In genomic region chr13:109790951-109791605, GRCh38 we compare ENCODE assay signal across 8 cellular contexts. TPM values are rescaled to one million over a fixed set of nuclear protein-coding genes. Genes with fewer than 3 reads are reported as not detected.
DNase-seq lines count a peak whose midpoint lies in the region; ATAC-seq and TF ChIP-seq lines count a peak whose summit lies in the region.

No MANE protein-coding gene starts in this region.

- no peak overlapping the region for H3K4me3 Mint-ChIP-seq in activated naive CD8-positive, alpha-beta T cell treated with anti-CD3 and anti-CD28 coated beads for 36 hours

- H3K9me3 ChIP-seq in DND-41 (ENCODE audit: insufficient read depth, low read length, severe bottlenecking) (no peaks in the 10 kb centered on the region), Peyer's patch (no peaks in the 10 kb centered on the region), colonic mucosa (no peaks in the 10 kb centered on the region), neutrophil (no peaks in the 10 kb centered on the region)

- H3K9ac ChIP-seq in DND-41 (ENCODE audit: low read depth, low read length) (peak overlapping the region; percentile 54), KMS-11 (no peak overlapping the region), colonic mucosa (ENCODE audit: low read depth in 2 of 2, low read length in 2 of 2) (no peak overlapping the region)

- no peak overlapping the region for H3K27ac Mint-ChIP-seq in activated naive CD8-positive, alpha-beta T cell treated with anti-CD3 and anti-CD28 coated beads for 36 hours

- DNase-seq in DND-41, result peak; percentile 83
- DNase-seq in Peyer's patch, result peak in 1 of 3 donors; percentile 70
- peak; percentile 48 for DNase-seq in colonic mucosa
- no peak for DNase-seq in activated naive CD8-positive, alpha-beta T cell treated with anti-CD3 and anti-CD28 coated beads for 36 hours

- H4K20me1 ChIP-seq in DND-41 (ENCODE audit: insufficient read depth, low read length) (no peaks in the 10 kb centered on the region), KMS-11 (ENCODE audit: insufficient read depth) (no peaks in the 10 kb centered on the region)

- H3K4me1 ChIP-seq in DND-41 (ENCODE audit: insufficient read depth, low read length), result peaks cover 88% of the 10 kb centered on the region
- peaks cover 18% of the 10 kb centered on the region for H3K4me1 ChIP-seq in KMS-11 (ENCODE audit: low read depth, poor library complexity, severe bottlenecking)
- no peaks in the 10 kb centered on the region for H3K4me1 ChIP-seq in Peyer's patch
- H3K4me1 ChIP-seq in colonic mucosa, result no peaks in the 10 kb centered on the region
- peaks cover 45 to 46% of the 10 kb centered on the region in 2 experiments for H3K4me1 ChIP-seq in neutrophil (ENCODE audit: control insufficient read depth in 1 of 2, insufficient read depth in 1 of 2, low read depth in 1 of 2, low read length in 1 of 2)

- ATAC-seq in DND-41 (ENCODE audit: insufficient read depth, low read depth) (peak; percentile 85), HG02981 (IDR thresholded peaks at IDR 0.05; ENCODE audit: unreplicated experiment) (no peak), GM19328 (IDR thresholded peaks at IDR 0.05; ENCODE audit: unreplicated experiment) (no peak)

- H3K27me3 ChIP-seq in DND-41 (ENCODE audit: insufficient read depth, low read length, poor library complexity), result no peaks in the 10 kb centered on the region
- H3K27me3 ChIP-seq in KMS-11 (ENCODE audit: insufficient read depth, low read depth), result no peaks in the 10 kb centered on the region
- no peaks in the 10 kb centered on the region for H3K27me3 ChIP-seq in Peyer's patch
- H3K27me3 ChIP-seq in colonic mucosa, result no peaks in the 10 kb centered on the region
- H3K27me3 ChIP-seq in neutrophil, result peaks cover 10% of the 10 kb centered on the region

- H3K36me3 ChIP-seq in DND-41 (ENCODE audit: insufficient read depth, low read length) (no peaks in the 10 kb centered on the region), KMS-11 (ENCODE audit: insufficient read depth) (no peaks in the 10 kb centered on the region), Peyer's patch (no peaks in the 10 kb centered on the region), colonic mucosa (no peaks in the 10 kb centered on the region), neutrophil (no peaks in the 10 kb centered on the region)

- H2AFZ ChIP-seq in DND-41 (ENCODE audit: low read depth, low read length), result peak overlapping the region; percentile 73
- peak overlapping the region; percentile 44; the same call in 1 of the 2 replicates for H2AFZ ChIP-seq in KMS-11 (ENCODE audit: low read depth)

- H3K9me3 Mint-ChIP-seq in activated naive CD8-positive, alpha-beta T cell treated with anti-CD3 and anti-CD28 coated beads for 36 hours, result no peaks in the 10 kb centered on the region

- peak overlapping the region; percentile 59 for H3K4me2 ChIP-seq in DND-41 (ENCODE audit: insufficient read depth, low read length)
- no peak overlapping the region for H3K4me2 ChIP-seq in KMS-11

- no peaks in the 10 kb centered on the region for H3K36me3 Mint-ChIP-seq in activated naive CD8-positive, alpha-beta T cell treated with anti-CD3 and anti-CD28 coated beads for 36 hours

- H3K27ac ChIP-seq in DND-41 (ENCODE audit: low read length) (peak overlapping the region; percentile 92), KMS-11 (no peak overlapping the region), Peyer's patch (no peak overlapping the region), colonic mucosa (no peak overlapping the region), neutrophil (peak overlapping the region; percentile 98)

- TF ChIP-seq CTCF in DND-41 (IDR thresholded peaks at IDR 0.05; ENCODE audit: borderline replicate concordance, extremely low read depth, low read length, poor library complexity, severe bottlenecking) (peak; percentile 96), KMS-11 (conservative IDR thresholded peaks at IDR 0.05; ENCODE audit: low read depth, low read length) (peak; percentile 33), Peyer's patch (IDR thresholded peaks at IDR 0.05) (peak in 4 of 6 experiments; percentile 42 to 66 (median 52)), colonic mucosa (IDR thresholded peaks at IDR 0.05) (no peak), neutrophil (IDR thresholded peaks at IDR 0.05) (peak; percentile 49)

- H3K4me1 Mint-ChIP-seq in activated naive CD8-positive, alpha-beta T cell treated with anti-CD3 and anti-CD28 coated beads for 36 hours, result peaks cover 19% of the 10 kb centered on the region

- peak overlapping the region in 1 of 2 experiments; percentile 7; a peak in 2 of 4 replicates for H3K4me3 ChIP-seq in DND-41 (ENCODE audit: low read depth in 1 of 2, low read length in 2 of 2)
- no peak overlapping the region for H3K4me3 ChIP-seq in KMS-11 (IDR thresholded peaks at IDR 0.05; ENCODE audit: insufficient read depth, low read depth, low read length)
- H3K4me3 ChIP-seq in Peyer's patch, result no peak overlapping the region
- no peak overlapping the region for H3K4me3 ChIP-seq in colonic mucosa
- H3K4me3 ChIP-seq in neutrophil (ENCODE audit: low read depth in 1 of 2, low read length in 1 of 2), result peak overlapping the region; percentile 47

- H3K79me2 ChIP-seq in DND-41 (ENCODE audit: insufficient read depth, low read length) (0 out of 2 replicates have a peak, but pooled peaks cover 2% of the 10 kb centered on the region), KMS-11 (ENCODE audit: insufficient read depth, low read depth) (no peaks in the 10 kb centered on the region)

- intact Hi-C loops in colonic mucosa (cut with DNase I), result loop anchor here (5.0 kb wide), 2 partner anchors 644 to 829 kb away; no protein-coding TSS in a partner anchor

- TF ChIP-seq POLR2A in Peyer's patch (IDR thresholded peaks at IDR 0.05), result no peak

- H3K27me3 Mint-ChIP-seq in activated naive CD8-positive, alpha-beta T cell treated with anti-CD3 and anti-CD28 coated beads for 36 hours, result peaks cover 25% of the 10 kb centered on the region

RNA-seq across cellular contexts. Expression of gene IRS2, which starts 4.7 kb away (rescaled TPM):
- total RNA-seq in Peyer's patch (10 to 100 TPM in 3 of 4 donors, 1 to 10 TPM in 1; 8.3 to 41.1 (median 22.3) TPM), colonic mucosa (10 to 100 TPM in 1 of 2 donors, 1 to 10 TPM in 1; 6.7 to 23.0 TPM)
- total RNA-seq in activated naive CD8-positive, alpha-beta T cell treated with anti-CD3 and anti-CD28 coated beads for 36 hours, result 1 to 10 TPM; 1.8 to 1.9 TPM

Comparison
In these comparisons a context has a peak if more than half of its experiments do, and no peak if none do; other contexts are left out.
1. H3K27ac ChIP-seq: peak in DND-41 (single experiment) and neutrophil (single experiment); none in KMS-11 (single experiment), Peyer's patch (0 of 4) and colonic mucosa (single experiment).
2. H3K4me3 ChIP-seq: peak in neutrophil (2 of 2); none in KMS-11 (single experiment), Peyer's patch (0 of 4) and colonic mucosa (single experiment).